Comparison of ENCODE assay signal across 10 cellular contexts in genomic region chr5:71533142-71533541, GRCh38. TPM values are rescaled to one million over a fixed set of nuclear protein-coding genes. Genes with fewer than 3 reads are reported as not detected.
DNase-seq lines count a peak whose midpoint lies in the region; ATAC-seq and TF ChIP-seq lines count a peak whose summit lies in the region.
"Had no signal": no experiment of that assay in that cellular context is flagged by ENCODE, and none has a peak within 500 bp of the region (broad histone marks: within the 10 kb centered on the region; RNA-seq: fewer than 3 reads in every experiment).

No MANE protein-coding gene starts in this region.

- H3K9me3 Mint-ChIP-seq in CD8-positive, alpha-beta T cell = no peaks in the 10 kb centered on the region
- no peaks in the 10 kb centered on the region for H3K9me3 Mint-ChIP-seq in natural killer cell

- H3K4me1 Mint-ChIP-seq in CD8-positive, alpha-beta T cell (ENCODE audit: low read depth) = peaks cover 4% of the 10 kb centered on the region
- peaks cover 11 to 23% of the 10 kb centered on the region in 2 donors for H3K4me1 Mint-ChIP-seq in natural killer cell

- H3K36me3 Mint-ChIP-seq in CD8-positive, alpha-beta T cell = peaks cover 66% of the 10 kb centered on the region
- no peaks in the 10 kb centered on the region for H3K36me3 Mint-ChIP-seq in natural killer cell

- no peaks in the 10 kb centered on the region for H3K4me1 ChIP-seq in CD8-positive, alpha-beta T cell (ENCODE audit: insufficient read depth, low read length)
- H3K4me1 ChIP-seq in HEK293 (ENCODE audit: control insufficient read depth, insufficient read depth, low read length) = no peaks in the 10 kb centered on the region

- H3K27ac ChIP-seq in CD8-positive, alpha-beta T cell (ENCODE audit: low read depth, low read length) = no peak overlapping the region
- H3K27ac ChIP-seq in HEK293 (ENCODE audit: extremely low read depth, low read depth, low read length) = no peak overlapping the region

- no peak for TF ChIP-seq CTCF in CD8-positive, alpha-beta T cell (IDR thresholded peaks at IDR 0.05)
- TF ChIP-seq CTCF in HEK293 (tag by site-specific recombination; IDR thresholded peaks at IDR 0.05) (no peak), cardiac fibroblast (IDR thresholded peaks at IDR 0.05; ENCODE audit: low read depth, low read length) (no peak), natural killer cell (IDR thresholded peaks at IDR 0.05) (no peak)

- H3K4me3 ChIP-seq in CD8-positive, alpha-beta T cell (ENCODE audit: low read depth, low read length) = no peak overlapping the region
- H3K4me3 ChIP-seq in HEK293 (ENCODE audit: low read depth, low read length) (no peak overlapping the region), cardiac fibroblast (replicated peaks in 1 of 2; ENCODE audit: low read depth in 2 of 2, low read length in 2 of 2) (no peak overlapping the region)

- no peak overlapping the region for H3K4me3 Mint-ChIP-seq in CD8-positive, alpha-beta T cell
- no peak overlapping the region for H3K4me3 Mint-ChIP-seq in natural killer cell

- peak overlapping the region; percentile 20 for H3K27ac Mint-ChIP-seq in CD8-positive, alpha-beta T cell
- H3K27ac Mint-ChIP-seq in natural killer cell = peak overlapping the region; percentile 62 to 76

- no peak for DNase-seq in CD8-positive, alpha-beta T cell
- DNase-seq in cardiac fibroblast (ENCODE audit: low read depth in 2 of 2) = peak; percentile 58 to 76
- DNase-seq in natural killer cell = no peak
- no peak for DNase-seq in NCI-H82 treated with DMSO at 0.1 percent for 48 hours (lab: John Stamatoyannopoulos, UW; ENCODE audit: unreplicated experiment)
- no peak for DNase-seq in DMS 273 (lab: John Stamatoyannopoulos, UW; ENCODE audit: unreplicated experiment)
- DNase-seq: activated CD4-positive, alpha-beta T cell treated with anti-CD3 and anti-CD28 coated beads for 4 hours; activated naive CD4-positive, alpha-beta T cell treated with Interleukin-2 at 50 U/mL for 16 hours; NCI-H510A treated with DMSO at 0.1 percent for 48 hours had no signal

- CTCF ChIA-PET in CD8-positive, alpha-beta T cell (lab: Charles Lee) = no interaction called here
- CTCF ChIA-PET in HEK293 (lab: Yijun Ruan, JAX) = no interaction called here

- H3K27me3 ChIP-seq in CD8-positive, alpha-beta T cell (ENCODE audit: insufficient read depth, low read length) = no peaks in the 10 kb centered on the region

- ATAC-seq in CD8-positive, alpha-beta T cell = no peak
- ATAC-seq in natural killer cell (no peak), HG02763 (IDR thresholded peaks at IDR 0.05; ENCODE audit: unreplicated experiment) (no peak)

- H3K27me3 Mint-ChIP-seq in CD8-positive, alpha-beta T cell (ENCODE audit: low read depth) = no peaks in the 10 kb centered on the region
- H3K27me3 Mint-ChIP-seq in natural killer cell (ENCODE audit: low read depth in 2 of 2) = no peaks in the 10 kb centered on the region

- H3K9me3 ChIP-seq in CD8-positive, alpha-beta T cell (ENCODE audit: low read length) = no peaks in the 10 kb centered on the region
- H3K9me3 ChIP-seq in HEK293 (ENCODE audit: control insufficient read depth, insufficient read depth, low read depth, low read length) = no peaks in the 10 kb centered on the region

- intact Hi-C loops in CD8-positive, alpha-beta T cell (cut with DNase I, micrococcal nuclease) = no loop called here
- intact Hi-C loops in natural killer cell (cut with micrococcal nuclease) = loop anchor here (2.0 kb wide), 1 partner anchor 68 kb away; no protein-coding TSS in a partner anchor

- H3K36me3 ChIP-seq in CD8-positive, alpha-beta T cell (ENCODE audit: insufficient read depth, low read length) = no peaks in the 10 kb centered on the region
- H3K36me3 ChIP-seq in HEK293 (ENCODE audit: control insufficient read depth in 2 of 2, insufficient read depth in 1 of 2, low read length in 2 of 2) = peaks cover 17 to 58% of the 10 kb centered on the region in 2 experiments

- POLR2A ChIA-PET in CD8-positive, alpha-beta T cell (lab: Charles Lee) = no interaction called here
- POLR2A ChIA-PET in HEK293 (lab: Yijun Ruan, JAX) = interaction anchor here (0.7 kb wide), 1 partner anchor 19 kb away, joined by 4 read pairs; no protein-coding TSS in a partner anchor

TF ChIP-seq in HEK293, 187 proteins besides CTCF, POLR2A, EP300 and RAD21:
- 0 out of 2 replicates have a peak, but pooled peaks have one; percentile 43 for TF ChIP-seq ZNF10 (tag by site-specific recombination; IDR thresholded peaks at IDR 0.05)
- no peak for TF ChIP-seq OVOL3 (tag by site-specific recombination; IDR thresholded peaks at IDR 0.05)
- no peak for TF ChIP-seq ZNF24 (tag by site-specific recombination; IDR thresholded peaks at IDR 0.05)
- TF ChIP-seq ZNF146 (tag by site-specific recombination; IDR thresholded peaks at IDR 0.05) = 0 out of 2 replicates have a peak, but pooled peaks have one; percentile 32

RNA-seq across cellular contexts. Expression of gene MCCC2, which starts 54.0 kb away (rescaled TPM):
- 10 to 100 TPM; 16.0 to 18.2 TPM for total RNA-seq in CD8-positive, alpha-beta T cell
- 10 to 100 TPM; 23.3 to 35.2 (median 32.5) TPM for total RNA-seq in natural killer cell

Comparison
In these comparisons a context has a peak if more than half of its experiments do, and no peak if none do; other contexts are left out.
1. DNase-seq: peak in cardiac fibroblast (2 of 2); none in CD8-positive, alpha-beta T cell (0 of 7), natural killer cell (single experiment), NCI-H82 treated with DMSO at 0.1 percent for 48 hours (single experiment) and DMS 273 (single experiment).